17 cellular contexts compared by ENCODE assay signal in genomic region chr2:101200714-101201113, GRCh38. TPM values are rescaled to one million over a fixed set of nuclear protein-coding genes. Genes with fewer than 3 reads are reported as not detected.
A peak's percentile ranks its signal among the peaks of the same experiment; 100 is the strongest.
DNase-seq lines count a peak whose midpoint lies in the region; TF ChIP-seq lines count a peak whose summit lies in the region.
"Had no signal": no experiment of that assay in that cellular context is flagged by ENCODE, and none has a peak within 500 bp of the region (broad histone marks: within the 10 kb centered on the region; RNA-seq: fewer than 3 reads in every experiment).

No MANE protein-coding gene starts in this region.

- DNase-seq in HS-5 (ENCODE audit: low read depth) = peak; percentile 55
- peak; percentile 20 for DNase-seq in astrocyte of the spinal cord (ENCODE audit: low read depth, low spot score)
- DNase-seq in fibroblast of villous mesenchyme (ENCODE audit: low read depth) = peak; percentile 36
- peak; percentile 57 for DNase-seq in stromal cell of bone marrow (ENCODE audit: low read depth)
- DNase-seq in HPDE6-E6E7 (ENCODE audit: extremely low spot score) = no peak
- no peak for DNase-seq in chondrocyte (ENCODE audit: low spot score)
- no peak for DNase-seq in HFFc6
- no peak for DNase-seq in T-helper 2 cell treated with Interferon-gamma antibody and Interleukin-4, amounts not matched to agents 5 μg/mL and 100 μg/mL, for 36 hours (ENCODE audit: low spot score)
- DNase-seq: CD4-positive, CD25-positive, alpha-beta regulatory T cell; GOT3; midbrain; MV-4-11; NCI-H2081; NCI-H774; T-helper 17 cell had no signal

- no peak overlapping the region for H3K4me3 Mint-ChIP-seq in chondrocyte (ENCODE audit: unreplicated experiment)
- no peak overlapping the region for H3K4me3 Mint-ChIP-seq in HFFc6
- no peak overlapping the region for H3K4me3 Mint-ChIP-seq in T-helper 2 cell treated with Interferon-gamma antibody and Interleukin-4, amounts not matched to agents 5 μg/mL and 100 μg/mL, for 36 hours
- H3K4me3 Mint-ChIP-seq: CD4-positive, CD25-positive, alpha-beta regulatory T cell; T-helper 17 cell had no signal

- TF ChIP-seq CTCF in astrocyte of the spinal cord (IDR thresholded peaks at IDR 0.05; ENCODE audit: low read depth, low read length) (no peak), fibroblast of villous mesenchyme (IDR thresholded peaks at IDR 0.05; ENCODE audit: insufficient read depth, low read depth, low read length) (no peak), chondrocyte (IDR thresholded peaks at IDR 0.05) (no peak), HFFc6 (IDR thresholded peaks at IDR 0.05) (no peak)

- no peak overlapping the region for H3K27ac Mint-ChIP-seq in chondrocyte (ENCODE audit: unreplicated experiment)
- no peak overlapping the region for H3K27ac Mint-ChIP-seq in HFFc6
- no peak overlapping the region for H3K27ac Mint-ChIP-seq in T-helper 2 cell treated with Interferon-gamma antibody and Interleukin-4, amounts not matched to agents 5 μg/mL and 100 μg/mL, for 36 hours
- H3K27ac Mint-ChIP-seq: T-helper 17 cell had no signal

- H3K36me3 Mint-ChIP-seq in chondrocyte (ENCODE audit: low read depth) = no peaks in the 10 kb centered on the region
- H3K36me3 Mint-ChIP-seq in HFFc6 (ENCODE audit: low read depth) = no peaks in the 10 kb centered on the region
- H3K36me3 Mint-ChIP-seq in T-helper 2 cell treated with Interferon-gamma antibody and Interleukin-4, amounts not matched to agents 5 μg/mL and 100 μg/mL, for 36 hours (ENCODE audit: low read depth) = no peaks in the 10 kb centered on the region
- H3K36me3 Mint-ChIP-seq: CD4-positive, CD25-positive, alpha-beta regulatory T cell had no signal

- H3K4me3 ChIP-seq in astrocyte of the spinal cord (ENCODE audit: low read depth, low read length) (no peak overlapping the region), fibroblast of villous mesenchyme (ENCODE audit: low read depth, low read length) (no peak overlapping the region)
- H3K4me3 ChIP-seq: ascending aorta, tibial nerve had no signal

- H3K27me3 Mint-ChIP-seq in chondrocyte (ENCODE audit: low read depth) (no peaks in the 10 kb centered on the region), HFFc6 (ENCODE audit: insufficient read depth) (peaks cover 2% of the 10 kb centered on the region; the same call in 1 of the 2 replicates)
- H3K27me3 Mint-ChIP-seq in T-helper 2 cell treated with Interferon-gamma antibody and Interleukin-4, amounts not matched to agents 5 μg/mL and 100 μg/mL, for 36 hours (ENCODE audit: low read depth) = no peaks in the 10 kb centered on the region

- H3K4me1 Mint-ChIP-seq in chondrocyte (ENCODE audit: low read depth) (peaks cover 11% of the 10 kb centered on the region), HFFc6 (ENCODE audit: low read depth) (peaks cover 31% of the 10 kb centered on the region)
- H3K4me1 Mint-ChIP-seq in T-helper 2 cell treated with Interferon-gamma antibody and Interleukin-4, amounts not matched to agents 5 μg/mL and 100 μg/mL, for 36 hours (ENCODE audit: low read depth) = peaks cover 7% of the 10 kb centered on the region
- H3K4me1 Mint-ChIP-seq: T-helper 17 cell had no signal

- in situ Hi-C loops in astrocyte of the spinal cord (cut with HindIII; ENCODE audit: low sequenced_read_pairs) = no loop called here

- peaks cover 4% of the 10 kb centered on the region for H3K9me3 Mint-ChIP-seq in chondrocyte (ENCODE audit: low read depth)
- H3K9me3 Mint-ChIP-seq in HFFc6 = no peaks in the 10 kb centered on the region
- no peaks in the 10 kb centered on the region for H3K9me3 Mint-ChIP-seq in T-helper 2 cell treated with Interferon-gamma antibody and Interleukin-4, amounts not matched to agents 5 μg/mL and 100 μg/mL, for 36 hours
- H3K9me3 Mint-ChIP-seq: CD4-positive, CD25-positive, alpha-beta regulatory T cell had no signal

RNA-seq across cellular contexts. Expression of gene TBC1D8, which starts 49.5 kb away (rescaled TPM):
- total RNA-seq in fibroblast of villous mesenchyme (10.6 and 13.4 TPM in 2 replicates), chondrocyte (6.2 to 8.2 TPM (median 7.3 TPM) in 3 replicates)
- 1 to 10 TPM; 1.2 to 2.0 (median 1.5) TPM for total RNA-seq in HFFc6 (2021; fragmentation: NEBNext Ultra II Directional; extraction: Animal tissue kit (Norgen Biotek cat#: 25700))

RNA-seq across cellular contexts. Expression of gene CNOT11, which starts 52.0 kb away (rescaled TPM):
- total RNA-seq in fibroblast of villous mesenchyme = 39.0 and 51.0 TPM in 2 replicates
- 28.5 to 37.4 TPM (median 31.3 TPM) in 3 replicates for total RNA-seq in chondrocyte
- 10 to 100 TPM; 38.1 to 53.8 (median 43.0) TPM for total RNA-seq in HFFc6 (2021; fragmentation: NEBNext Ultra II Directional; extraction: Animal tissue kit (Norgen Biotek cat#: 25700))

Comparison
In these comparisons a context has a peak if more than half of its experiments do, and no peak if none do; other contexts are left out.
1. DNase-seq: peak in HS-5 (single experiment), astrocyte of the spinal cord (single experiment), fibroblast of villous mesenchyme (single experiment) and stromal cell of bone marrow (single experiment); none in HPDE6-E6E7 (single experiment), chondrocyte (single experiment), HFFc6 (single experiment) and T-helper 2 cell treated with Interferon-gamma antibody and Interleukin-4, amounts not matched to agents 5 μg/mL and 100 μg/mL, for 36 hours (single experiment).